1 cellular context compared by ENCODE assay signal in the genomic region with DNA sequence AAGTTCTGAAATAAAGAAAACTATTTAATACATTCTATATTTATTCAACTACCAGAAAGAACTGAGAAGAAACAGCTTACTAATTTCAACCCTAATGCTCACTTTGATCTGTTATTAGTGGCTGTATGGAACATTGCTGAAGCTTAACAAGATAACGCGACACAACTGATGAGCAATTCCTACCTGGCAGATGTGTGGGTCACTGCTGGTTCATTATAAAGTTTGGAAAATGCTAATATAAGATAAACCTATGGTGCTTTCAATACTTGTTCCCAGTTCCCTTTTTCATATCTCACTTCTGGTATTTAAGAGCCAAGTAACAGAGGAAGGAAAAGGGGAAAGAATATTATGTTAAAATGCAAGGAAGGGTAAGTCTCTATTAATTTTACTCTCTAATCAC.
TF ChIP-seq lines count a peak whose summit lies in the region.

No MANE protein-coding gene starts in this region.

TF ChIP-seq in GM12878, 131 proteins besides CTCF, POLR2A, EP300 and RAD21 (continued from another document and continues in another):
- TF ChIP-seq, protein P1, sequence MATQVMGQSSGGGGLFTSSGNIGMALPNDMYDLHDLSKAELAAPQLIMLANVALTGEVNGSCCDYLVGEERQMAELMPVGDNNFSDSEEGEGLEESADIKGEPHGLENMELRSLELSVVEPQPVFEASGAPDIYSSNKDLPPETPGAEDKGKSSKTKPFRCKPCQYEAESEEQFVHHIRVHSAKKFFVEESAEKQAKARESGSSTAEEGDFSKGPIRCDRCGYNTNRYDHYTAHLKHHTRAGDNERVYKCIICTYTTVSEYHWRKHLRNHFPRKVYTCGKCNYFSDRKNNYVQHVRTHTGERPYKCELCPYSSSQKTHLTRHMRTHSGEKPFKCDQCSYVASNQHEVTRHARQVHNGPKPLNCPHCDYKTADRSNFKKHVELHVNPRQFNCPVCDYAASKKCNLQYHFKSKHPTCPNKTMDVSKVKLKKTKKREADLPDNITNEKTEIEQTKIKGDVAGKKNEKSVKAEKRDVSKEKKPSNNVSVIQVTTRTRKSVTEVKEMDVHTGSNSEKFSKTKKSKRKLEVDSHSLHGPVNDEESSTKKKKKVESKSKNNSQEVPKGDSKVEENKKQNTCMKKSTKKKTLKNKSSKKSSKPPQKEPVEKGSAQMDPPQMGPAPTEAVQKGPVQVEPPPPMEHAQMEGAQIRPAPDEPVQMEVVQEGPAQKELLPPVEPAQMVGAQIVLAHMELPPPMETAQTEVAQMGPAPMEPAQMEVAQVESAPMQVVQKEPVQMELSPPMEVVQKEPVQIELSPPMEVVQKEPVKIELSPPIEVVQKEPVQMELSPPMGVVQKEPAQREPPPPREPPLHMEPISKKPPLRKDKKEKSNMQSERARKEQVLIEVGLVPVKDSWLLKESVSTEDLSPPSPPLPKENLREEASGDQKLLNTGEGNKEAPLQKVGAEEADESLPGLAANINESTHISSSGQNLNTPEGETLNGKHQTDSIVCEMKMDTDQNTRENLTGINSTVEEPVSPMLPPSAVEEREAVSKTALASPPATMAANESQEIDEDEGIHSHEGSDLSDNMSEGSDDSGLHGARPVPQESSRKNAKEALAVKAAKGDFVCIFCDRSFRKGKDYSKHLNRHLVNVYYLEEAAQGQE (IDR thresholded peaks at IDR 0.05; ENCODE audit: low read depth, low read length): no peak
- TF ChIP-seq IKZF1 (conservative IDR thresholded peaks at IDR 0.05): peak; percentile 86
- no peak for TF ChIP-seq STAT1 (conservative IDR thresholded peaks at IDR 0.05)
- peak; percentile 94 for TF ChIP-seq SPI1 (IDR thresholded peaks at IDR 0.05; ENCODE audit: borderline replicate concordance, insufficient read depth, low read depth, low read length)
- peak; percentile 71 for TF ChIP-seq NFIC (IDR thresholded peaks at IDR 0.05; ENCODE audit: low read depth, low read length)
- no peak for TF ChIP-seq MAX (IDR thresholded peaks at IDR 0.05; ENCODE audit: low read depth, low read length)
- TF ChIP-seq TCF3 (IDR thresholded peaks at IDR 0.05; ENCODE audit: borderline replicate concordance, insufficient read depth, low read depth, low read length): 0 out of 2 replicates have a peak, but pooled peaks have one; percentile 55
- peak; percentile 15; the same call in 1 of the 2 replicates for TF ChIP-seq GATAD2B (conservative IDR thresholded peaks at IDR 0.05; ENCODE audit: low read depth)
- TF ChIP-seq, protein P2, sequence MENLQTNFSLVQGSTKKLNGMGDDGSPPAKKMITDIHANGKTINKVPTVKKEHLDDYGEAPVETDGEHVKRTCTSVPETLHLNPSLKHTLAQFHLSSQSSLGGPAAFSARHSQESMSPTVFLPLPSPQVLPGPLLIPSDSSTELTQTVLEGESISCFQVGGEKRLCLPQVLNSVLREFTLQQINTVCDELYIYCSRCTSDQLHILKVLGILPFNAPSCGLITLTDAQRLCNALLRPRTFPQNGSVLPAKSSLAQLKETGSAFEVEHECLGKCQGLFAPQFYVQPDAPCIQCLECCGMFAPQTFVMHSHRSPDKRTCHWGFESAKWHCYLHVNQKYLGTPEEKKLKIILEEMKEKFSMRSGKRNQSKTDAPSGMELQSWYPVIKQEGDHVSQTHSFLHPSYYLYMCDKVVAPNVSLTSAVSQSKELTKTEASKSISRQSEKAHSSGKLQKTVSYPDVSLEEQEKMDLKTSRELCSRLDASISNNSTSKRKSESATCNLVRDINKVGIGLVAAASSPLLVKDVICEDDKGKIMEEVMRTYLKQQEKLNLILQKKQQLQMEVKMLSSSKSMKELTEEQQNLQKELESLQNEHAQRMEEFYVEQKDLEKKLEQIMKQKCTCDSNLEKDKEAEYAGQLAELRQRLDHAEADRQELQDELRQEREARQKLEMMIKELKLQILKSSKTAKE (IDR thresholded peaks at IDR 0.05; ENCODE audit: low read depth, poor library complexity, severe bottlenecking): peak; percentile 9
- TF ChIP-seq, protein P3, sequence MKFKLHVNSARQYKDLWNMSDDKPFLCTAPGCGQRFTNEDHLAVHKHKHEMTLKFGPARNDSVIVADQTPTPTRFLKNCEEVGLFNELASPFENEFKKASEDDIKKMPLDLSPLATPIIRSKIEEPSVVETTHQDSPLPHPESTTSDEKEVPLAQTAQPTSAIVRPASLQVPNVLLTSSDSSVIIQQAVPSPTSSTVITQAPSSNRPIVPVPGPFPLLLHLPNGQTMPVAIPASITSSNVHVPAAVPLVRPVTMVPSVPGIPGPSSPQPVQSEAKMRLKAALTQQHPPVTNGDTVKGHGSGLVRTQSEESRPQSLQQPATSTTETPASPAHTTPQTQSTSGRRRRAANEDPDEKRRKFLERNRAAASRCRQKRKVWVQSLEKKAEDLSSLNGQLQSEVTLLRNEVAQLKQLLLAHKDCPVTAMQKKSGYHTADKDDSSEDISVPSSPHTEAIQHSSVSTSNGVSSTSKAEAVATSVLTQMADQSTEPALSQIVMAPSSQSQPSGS (IDR thresholded peaks at IDR 0.05; ENCODE audit: low read length): peak; percentile 38; the same call in 1 of the 2 replicates
- TF ChIP-seq, protein P4, sequence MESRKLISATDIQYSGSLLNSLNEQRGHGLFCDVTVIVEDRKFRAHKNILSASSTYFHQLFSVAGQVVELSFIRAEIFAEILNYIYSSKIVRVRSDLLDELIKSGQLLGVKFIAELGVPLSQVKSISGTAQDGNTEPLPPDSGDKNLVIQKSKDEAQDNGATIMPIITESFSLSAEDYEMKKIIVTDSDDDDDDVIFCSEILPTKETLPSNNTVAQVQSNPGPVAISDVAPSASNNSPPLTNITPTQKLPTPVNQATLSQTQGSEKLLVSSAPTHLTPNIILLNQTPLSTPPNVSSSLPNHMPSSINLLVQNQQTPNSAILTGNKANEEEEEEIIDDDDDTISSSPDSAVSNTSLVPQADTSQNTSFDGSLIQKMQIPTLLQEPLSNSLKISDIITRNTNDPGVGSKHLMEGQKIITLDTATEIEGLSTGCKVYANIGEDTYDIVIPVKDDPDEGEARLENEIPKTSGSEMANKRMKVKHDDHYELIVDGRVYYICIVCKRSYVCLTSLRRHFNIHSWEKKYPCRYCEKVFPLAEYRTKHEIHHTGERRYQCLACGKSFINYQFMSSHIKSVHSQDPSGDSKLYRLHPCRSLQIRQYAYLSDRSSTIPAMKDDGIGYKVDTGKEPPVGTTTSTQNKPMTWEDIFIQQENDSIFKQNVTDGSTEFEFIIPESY (IDR thresholded peaks at IDR 0.05): no peak
- TF ChIP-seq ZZZ3 (IDR thresholded peaks at IDR 0.05; ENCODE audit: control insufficient read depth, insufficient read length, low read depth): no peak
- TF ChIP-seq FOXM1 (IDR thresholded peaks at IDR 0.05; ENCODE audit: low read depth, low read length): peak; percentile 64; the same call in 1 of the 2 replicates
- no peak for TF ChIP-seq FOS (IDR thresholded peaks at IDR 0.05; ENCODE audit: borderline replicate concordance, extremely low read depth, insufficient read length)
- TF ChIP-seq BACH1 (IDR thresholded peaks at IDR 0.05; ENCODE audit: borderline replicate concordance): peak; percentile 44; the same call in 1 of the 2 replicates
- TF ChIP-seq CHD4 (IDR thresholded peaks at IDR 0.05): no peak
- peak; percentile 54 for TF ChIP-seq RUNX3 (IDR thresholded peaks at IDR 0.05; ENCODE audit: low read length)
- TF ChIP-seq ZBED1 (IDR thresholded peaks at IDR 0.05; ENCODE audit: borderline replicate concordance): no peak; the same call in 1 of the 2 replicates
- peak; percentile 78; the same call in 1 of the 2 replicates for TF ChIP-seq DPF2 (IDR thresholded peaks at IDR 0.05)
- TF ChIP-seq EED (IDR thresholded peaks at IDR 0.05; ENCODE audit: low read depth): peak; percentile 75
- TF ChIP-seq CREM (IDR thresholded peaks at IDR 0.05; ENCODE audit: low read depth): 0 out of 2 replicates have a peak, but pooled peaks have one; percentile 20
- peak; percentile 80 for TF ChIP-seq MTA2 (IDR thresholded peaks at IDR 0.05; ENCODE audit: low read depth)
- no peak for TF ChIP-seq MYB (IDR thresholded peaks at IDR 0.05; ENCODE audit: borderline replicate concordance, low read depth, low read length)
- TF ChIP-seq TCF7 (IDR thresholded peaks at IDR 0.05; ENCODE audit: borderline replicate concordance): peak; percentile 79
- no peak for TF ChIP-seq BCL3 (IDR thresholded peaks at IDR 0.05; ENCODE audit: borderline replicate concordance, insufficient read depth, low read depth, low read length, poor library complexity, severe bottlenecking)
- peak; percentile 89 to 91 for TF ChIP-seq IKZF2 (IDR thresholded peaks at IDR 0.05)
- no peak for TF ChIP-seq ZNF622 (IDR thresholded peaks at IDR 0.05)
- TF ChIP-seq, protein P5, sequence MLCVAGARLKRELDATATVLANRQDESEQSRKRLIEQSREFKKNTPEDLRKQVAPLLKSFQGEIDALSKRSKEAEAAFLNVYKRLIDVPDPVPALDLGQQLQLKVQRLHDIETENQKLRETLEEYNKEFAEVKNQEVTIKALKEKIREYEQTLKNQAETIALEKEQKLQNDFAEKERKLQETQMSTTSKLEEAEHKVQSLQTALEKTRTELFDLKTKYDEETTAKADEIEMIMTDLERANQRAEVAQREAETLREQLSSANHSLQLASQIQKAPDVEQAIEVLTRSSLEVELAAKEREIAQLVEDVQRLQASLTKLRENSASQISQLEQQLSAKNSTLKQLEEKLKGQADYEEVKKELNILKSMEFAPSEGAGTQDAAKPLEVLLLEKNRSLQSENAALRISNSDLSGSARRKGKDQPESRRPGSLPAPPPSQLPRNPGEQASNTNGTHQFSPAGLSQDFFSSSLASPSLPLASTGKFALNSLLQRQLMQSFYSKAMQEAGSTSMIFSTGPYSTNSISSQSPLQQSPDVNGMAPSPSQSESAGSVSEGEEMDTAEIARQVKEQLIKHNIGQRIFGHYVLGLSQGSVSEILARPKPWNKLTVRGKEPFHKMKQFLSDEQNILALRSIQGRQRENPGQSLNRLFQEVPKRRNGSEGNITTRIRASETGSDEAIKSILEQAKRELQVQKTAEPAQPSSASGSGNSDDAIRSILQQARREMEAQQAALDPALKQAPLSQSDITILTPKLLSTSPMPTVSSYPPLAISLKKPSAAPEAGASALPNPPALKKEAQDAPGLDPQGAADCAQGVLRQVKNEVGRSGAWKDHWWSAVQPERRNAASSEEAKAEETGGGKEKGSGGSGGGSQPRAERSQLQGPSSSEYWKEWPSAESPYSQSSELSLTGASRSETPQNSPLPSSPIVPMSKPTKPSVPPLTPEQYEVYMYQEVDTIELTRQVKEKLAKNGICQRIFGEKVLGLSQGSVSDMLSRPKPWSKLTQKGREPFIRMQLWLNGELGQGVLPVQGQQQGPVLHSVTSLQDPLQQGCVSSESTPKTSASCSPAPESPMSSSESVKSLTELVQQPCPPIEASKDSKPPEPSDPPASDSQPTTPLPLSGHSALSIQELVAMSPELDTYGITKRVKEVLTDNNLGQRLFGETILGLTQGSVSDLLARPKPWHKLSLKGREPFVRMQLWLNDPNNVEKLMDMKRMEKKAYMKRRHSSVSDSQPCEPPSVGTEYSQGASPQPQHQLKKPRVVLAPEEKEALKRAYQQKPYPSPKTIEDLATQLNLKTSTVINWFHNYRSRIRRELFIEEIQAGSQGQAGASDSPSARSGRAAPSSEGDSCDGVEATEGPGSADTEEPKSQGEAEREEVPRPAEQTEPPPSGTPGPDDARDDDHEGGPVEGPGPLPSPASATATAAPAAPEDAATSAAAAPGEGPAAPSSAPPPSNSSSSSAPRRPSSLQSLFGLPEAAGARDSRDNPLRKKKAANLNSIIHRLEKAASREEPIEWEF (IDR thresholded peaks at IDR 0.05; ENCODE audit: insufficient replicate concordance, low read depth, low read length): peak; percentile 58
- peak; percentile 52 for TF ChIP-seq IRF4 (IDR thresholded peaks at IDR 0.05; ENCODE audit: low read depth, low read length)
- 0 out of 4 replicates have a peak, but pooled peaks of 1 of the 2 experiments have one; percentile 14 for TF ChIP-seq ETV6 (conservative IDR thresholded peaks at IDR 0.05 in 1 of 2, IDR thresholded peaks at IDR 0.05 in 1 of 2; ENCODE audit: borderline replicate concordance in 1 of 2, low read depth in 1 of 2)
- 0 out of 2 replicates have a peak, but pooled peaks have one; percentile 30 for TF ChIP-seq CHD1 (IDR thresholded peaks at IDR 0.05; ENCODE audit: low read depth, low read length)
- peak; percentile 47 for TF ChIP-seq BCL11A (IDR thresholded peaks at IDR 0.05; ENCODE audit: low read depth, low read length)
- TF ChIP-seq JUNB (IDR thresholded peaks at IDR 0.05): peak; percentile 40; the same call in 1 of the 2 replicates
- TF ChIP-seq CBFB (IDR thresholded peaks at IDR 0.05; ENCODE audit: low read depth): no peak
- TF ChIP-seq, protein P6, sequence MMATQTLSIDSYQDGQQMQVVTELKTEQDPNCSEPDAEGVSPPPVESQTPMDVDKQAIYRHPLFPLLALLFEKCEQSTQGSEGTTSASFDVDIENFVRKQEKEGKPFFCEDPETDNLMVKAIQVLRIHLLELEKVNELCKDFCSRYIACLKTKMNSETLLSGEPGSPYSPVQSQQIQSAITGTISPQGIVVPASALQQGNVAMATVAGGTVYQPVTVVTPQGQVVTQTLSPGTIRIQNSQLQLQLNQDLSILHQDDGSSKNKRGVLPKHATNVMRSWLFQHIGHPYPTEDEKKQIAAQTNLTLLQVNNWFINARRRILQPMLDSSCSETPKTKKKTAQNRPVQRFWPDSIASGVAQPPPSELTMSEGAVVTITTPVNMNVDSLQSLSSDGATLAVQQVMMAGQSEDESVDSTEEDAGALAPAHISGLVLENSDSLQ (IDR thresholded peaks at IDR 0.05): no peak
- peak; percentile 33; the same call in 1 of the 2 replicates for TF ChIP-seq BMI1 (IDR thresholded peaks at IDR 0.05; ENCODE audit: borderline replicate concordance)
- TF ChIP-seq, protein P7, sequence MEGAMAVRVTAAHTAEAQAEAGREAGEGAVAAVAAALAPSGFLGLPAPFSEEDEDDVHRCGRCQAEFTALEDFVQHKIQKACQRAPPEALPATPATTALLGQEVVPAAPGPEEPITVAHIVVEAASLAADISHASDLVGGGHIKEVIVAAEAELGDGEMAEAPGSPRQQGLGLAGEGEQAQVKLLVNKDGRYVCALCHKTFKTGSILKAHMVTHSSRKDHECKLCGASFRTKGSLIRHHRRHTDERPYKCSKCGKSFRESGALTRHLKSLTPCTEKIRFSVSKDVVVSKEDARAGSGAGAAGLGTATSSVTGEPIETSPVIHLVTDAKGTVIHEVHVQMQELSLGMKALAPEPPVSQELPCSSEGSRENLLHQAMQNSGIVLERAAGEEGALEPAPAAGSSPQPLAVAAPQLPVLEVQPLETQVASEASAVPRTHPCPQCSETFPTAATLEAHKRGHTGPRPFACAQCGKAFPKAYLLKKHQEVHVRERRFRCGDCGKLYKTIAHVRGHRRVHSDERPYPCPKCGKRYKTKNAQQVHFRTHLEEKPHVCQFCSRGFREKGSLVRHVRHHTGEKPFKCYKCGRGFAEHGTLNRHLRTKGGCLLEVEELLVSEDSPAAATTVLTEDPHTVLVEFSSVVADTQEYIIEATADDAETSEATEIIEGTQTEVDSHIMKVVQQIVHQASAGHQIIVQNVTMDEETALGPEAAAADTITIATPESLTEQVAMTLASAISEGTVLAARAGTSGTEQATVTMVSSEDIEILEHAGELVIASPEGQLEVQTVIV (IDR thresholded peaks at IDR 0.05; ENCODE audit: borderline replicate concordance, partially characterized antibody): no peak
